Comparison of ENCODE assay signal across 9 cellular contexts in the genomic region with DNA sequence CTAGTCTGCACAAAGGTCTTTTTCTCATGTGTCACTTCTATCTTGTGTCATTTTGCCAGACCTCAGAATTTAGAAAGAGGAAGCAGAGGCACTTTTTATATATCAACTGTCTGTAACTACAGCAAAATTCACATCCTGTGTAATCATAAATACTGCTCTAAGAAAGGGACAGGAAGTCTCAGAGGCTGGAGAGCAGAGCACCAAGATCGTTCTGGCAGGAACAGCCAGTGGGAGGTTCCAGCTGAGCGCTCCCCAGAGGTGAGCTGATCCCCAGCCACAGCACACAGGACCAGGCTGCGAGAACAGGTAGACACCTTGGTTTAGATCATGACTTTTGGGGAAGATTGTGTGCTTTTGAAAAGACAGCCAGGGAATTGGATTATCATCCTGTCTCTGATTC. TPM values are rescaled to one million over a fixed set of nuclear protein-coding genes. Genes with fewer than 3 reads are reported as not detected.
DNase-seq lines count a peak whose midpoint lies in the region; ATAC-seq and TF ChIP-seq lines count a peak whose summit lies in the region.
"Had no signal": no experiment of that assay in that cellular context is flagged by ENCODE, and none has a peak within 500 bp of the region (broad histone marks: within the 10 kb centered on the region; RNA-seq: fewer than 3 reads in every experiment).

Gene MS4A7 (plus strand): TSS at position 174 of the 400 bp plus-strand sequence. CDS start 4,610 bp downstream, outside the sequence.

- no peaks in the 10 kb centered on the region for H3K36me3 ChIP-seq in stomach

- H3K9me3 Mint-ChIP-seq in CD14-positive monocyte (peaks cover 0 to 8% (median 4%) of the 10 kb centered on the region in 7 donors), osteocyte (ENCODE audit: unreplicated experiment) (no peaks in the 10 kb centered on the region)
- no peaks in the 10 kb centered on the region for H3K9me3 Mint-ChIP-seq in dendritic cell treated with granulocyte-macrophage colony-stimulating factor and Interleukin-4, amounts not matched to agents 40 ng/mL and 50 ng/mL, for 4 days

- ATAC-seq in GM19467 (IDR thresholded peaks at IDR 0.05; ENCODE audit: unreplicated experiment), result peak; percentile 83
- ATAC-seq in HG03521 (IDR thresholded peaks at IDR 0.05; ENCODE audit: unreplicated experiment), result peak; percentile 92

- intact Hi-C loops in CD14-positive monocyte (cut with micrococcal nuclease) (no loop called here), stomach (cut with DNase I; ENCODE audit: low total_unique reads) (no loop called here)
- intact Hi-C loops in dendritic cell treated with granulocyte-macrophage colony-stimulating factor and Interleukin-4, amounts not matched to agents 40 ng/mL and 50 ng/mL, for 4 days (cut with micrococcal nuclease), result loop anchor here (1.0 kb wide), 2 partner anchors 14 to 18 kb away; partner anchors contain the start of gene MS4A14

- peak; percentile 73 for DNase-seq in CD14-positive monocyte (ENCODE audit: low spot score)
- DNase-seq in stomach, result no peak
- no peak for DNase-seq in NCI-H510A (lab: John Stamatoyannopoulos, UW)
- no peak for DNase-seq in osteocyte (ENCODE audit: extremely low spot score, unreplicated experiment)
- no peak for DNase-seq in foreskin melanocyte

- no peak for TF ChIP-seq CTCF in CD14-positive monocyte (IDR thresholded peaks at IDR 0.05)
- TF ChIP-seq CTCF in stomach (IDR thresholded peaks at IDR 0.05), result no peak
- TF ChIP-seq CTCF in osteocyte (IDR thresholded peaks at IDR 0.05), result no peak

- H3K27ac ChIP-seq in stomach, result peak within 1 kb of the TSS in 4 of 5 donors; percentile 5 to 61 (median 26)

- TF ChIP-seq EP300 in stomach (IDR thresholded peaks at IDR 0.05), result no peak

- H3K27ac Mint-ChIP-seq in CD14-positive monocyte (peak within 1 kb of the TSS; percentile 97 to 100 (median 99)), osteocyte (ENCODE audit: unreplicated experiment) (no peak within 1 kb of the TSS)
- peak within 1 kb of the TSS; percentile 93 for H3K27ac Mint-ChIP-seq in dendritic cell treated with granulocyte-macrophage colony-stimulating factor and Interleukin-4, amounts not matched to agents 40 ng/mL and 50 ng/mL, for 4 days

- peak within 1 kb of the TSS; percentile 94 to 98 for H3K4me3 Mint-ChIP-seq in CD14-positive monocyte
- peak within 1 kb of the TSS; percentile 96 for H3K4me3 Mint-ChIP-seq in dendritic cell treated with granulocyte-macrophage colony-stimulating factor and Interleukin-4, amounts not matched to agents 40 ng/mL and 50 ng/mL, for 4 days
- no peak within 1 kb of the TSS for H3K4me3 Mint-ChIP-seq in osteocyte (ENCODE audit: unreplicated experiment)

- H3K9me3 ChIP-seq in stomach, result no peaks in the 10 kb centered on the region

- H3K4me3 ChIP-seq in stomach, result peak within 1 kb of the TSS in 2 of 4 donors; percentile 7 to 11

- H3K27me3 Mint-ChIP-seq in CD14-positive monocyte (ENCODE audit: low read depth in 3 of 3) (peaks cover 0 to 4% (median 0%) of the 10 kb centered on the region in 3 donors), osteocyte (ENCODE audit: unreplicated experiment) (peaks cover 52% of the 10 kb centered on the region)
- no peaks in the 10 kb centered on the region for H3K27me3 Mint-ChIP-seq in dendritic cell treated with granulocyte-macrophage colony-stimulating factor and Interleukin-4, amounts not matched to agents 40 ng/mL and 50 ng/mL, for 4 days

- H3K27me3 ChIP-seq in stomach, result no peaks in the 10 kb centered on the region

- H3K36me3 Mint-ChIP-seq in CD14-positive monocyte (peaks cover 38 to 52% of the 10 kb centered on the region in 2 donors), osteocyte (ENCODE audit: unreplicated experiment) (no peaks in the 10 kb centered on the region)
- H3K36me3 Mint-ChIP-seq in dendritic cell treated with granulocyte-macrophage colony-stimulating factor and Interleukin-4, amounts not matched to agents 40 ng/mL and 50 ng/mL, for 4 days (ENCODE audit: low read depth), result peaks cover 59% of the 10 kb centered on the region

- 38 to 59% (median 47%) methylated on average over 3 of the region's 3 CpGs for WGBS in stomach, 5 donors

- no peaks in the 10 kb centered on the region for H3K4me1 ChIP-seq in stomach

- no peak for TF ChIP-seq POLR2A in stomach (IDR thresholded peaks at IDR 0.05)

- H3K4me1 Mint-ChIP-seq in CD14-positive monocyte (peaks cover 70% of the 10 kb centered on the region), osteocyte (ENCODE audit: unreplicated experiment) (no peaks in the 10 kb centered on the region)
- peaks cover 79% of the 10 kb centered on the region for H3K4me1 Mint-ChIP-seq in dendritic cell treated with granulocyte-macrophage colony-stimulating factor and Interleukin-4, amounts not matched to agents 40 ng/mL and 50 ng/mL, for 4 days (ENCODE audit: low read depth)

RNA-seq across cellular contexts. Expression of gene MS4A7, which starts in this region (rescaled TPM):
- polyA plus RNA-seq in CD14-positive monocyte (100 to 1,000 TPM; 504 to 596 TPM), stomach (10 to 100 TPM in 2 of 3 donors, 1 to 10 TPM in 1; 1.7 to 13.3 (median 10.9) TPM)
- total RNA-seq in stomach (10 to 100 TPM in 3 of 5 donors, under 1 TPM in 1, not detected in 1; 0.58 to 43.3 (median 20.1) TPM), osteocyte (not detected in 2 replicates)
- total RNA-seq: Daoy had no signal

Comparison
In these comparisons a context has a peak if more than half of its experiments do, and no peak if none do; other contexts are left out.
1. RNA of gene MS4A7 (polyA plus RNA-seq): 504 to 596 TPM in CD14-positive monocyte; 1.7 to 13.3 TPM in stomach; every median in the first group is over 10 times any median in the second.